8 cellular contexts compared by ENCODE assay signal in the genomic region with DNA sequence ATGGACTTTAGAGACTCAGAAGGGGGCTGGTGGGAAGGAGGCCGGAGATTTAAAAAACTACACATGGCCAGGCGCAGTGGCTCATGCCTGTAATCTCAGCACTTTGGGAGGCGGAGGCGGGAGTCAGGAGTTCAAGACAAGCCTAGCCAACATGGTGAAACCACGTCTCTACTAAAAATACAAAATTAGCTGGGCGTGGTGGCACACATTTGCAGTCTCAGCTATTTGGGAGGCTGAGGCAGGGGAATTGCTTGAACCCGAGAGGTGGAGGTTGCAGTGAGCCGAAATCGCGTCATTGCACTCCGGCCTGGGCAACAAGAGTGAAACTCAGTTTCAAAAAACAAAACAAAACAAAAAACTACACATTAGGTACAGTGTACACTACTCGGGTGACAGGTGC.
A peak's percentile ranks its signal among the peaks of the same experiment; 100 is the strongest.
DNase-seq lines count a peak whose midpoint lies in the region; ATAC-seq and TF ChIP-seq lines count a peak whose summit lies in the region.
"Not testable (repeated sequence)": the region's sequence is repeated elsewhere in the genome, so short reads cannot be mapped to it uniquely, and the experiment has no call there.

No MANE protein-coding gene starts in this region.

- not testable (repeated sequence) for H3F3A ChIP-seq in SU-DHL-6 (ENCODE audit: insufficient read depth)

- POLR2A ChIA-PET in A673 (lab: Charles Lee; ENCODE audit: low non-redundant PET), result not testable (repeated sequence)

- CTCF ChIA-PET in A673 (lab: Charles Lee), result not testable (repeated sequence)

- not testable (repeated sequence) for H3K27me3 Mint-ChIP-seq in HFFc6 (ENCODE audit: insufficient read depth); activated T-helper 17 cell treated with anti-CD3 and anti-CD28 coated beads, Interleukin-2, amount 50 U/mL, for 72 hours; dendritic cell treated with granulocyte-macrophage colony-stimulating factor and Interleukin-4, amounts not matched to agents 40 ng/mL and 50 ng/mL, for 4 days; natural killer cell (ENCODE audit: low read depth in 2 of 2)

- not testable (repeated sequence) for H3K9me3 ChIP-seq in A673 (ENCODE audit: low read depth, low read length, poor library complexity, severe bottlenecking); SU-DHL-6 (ENCODE audit: insufficient read depth, low read length); iPS-18a (ENCODE audit: control insufficient read depth, low read depth, low read length); skeletal muscle tissue (ENCODE audit: control insufficient read depth in 3 of 3, low read length in 3 of 3)

- ATAC-seq in activated T-helper 17 cell treated with anti-CD3 and anti-CD28 coated beads, Interleukin-2, amount 50 U/mL, for 72 hours (replicated peaks); natural killer cell: not testable (repeated sequence)

- H3K4me3 Mint-ChIP-seq in HFFc6, result peak overlapping the region; percentile 97
- peak overlapping the region; percentile 97 for H3K4me3 Mint-ChIP-seq in activated T-helper 17 cell treated with anti-CD3 and anti-CD28 coated beads, Interleukin-2, amount 50 U/mL, for 72 hours
- H3K4me3 Mint-ChIP-seq in dendritic cell treated with granulocyte-macrophage colony-stimulating factor and Interleukin-4, amounts not matched to agents 40 ng/mL and 50 ng/mL, for 4 days, result not testable (repeated sequence)
- H3K4me3 Mint-ChIP-seq in natural killer cell, result peak overlapping the region; percentile 95

- not testable (repeated sequence) for H3K27ac ChIP-seq in A673 (ENCODE audit: low read depth, low read length, poor library complexity, severe bottlenecking); SU-DHL-6 (ENCODE audit: low read depth, low read length); iPS-18a (ENCODE audit: low read length); skeletal muscle tissue (ENCODE audit: low read depth, low read length)

- H3K9me3 Mint-ChIP-seq in HFFc6; activated T-helper 17 cell treated with anti-CD3 and anti-CD28 coated beads, Interleukin-2, amount 50 U/mL, for 72 hours; dendritic cell treated with granulocyte-macrophage colony-stimulating factor and Interleukin-4, amounts not matched to agents 40 ng/mL and 50 ng/mL, for 4 days; natural killer cell: not testable (repeated sequence)

- not testable (repeated sequence) for H3K36me3 ChIP-seq in A673 (ENCODE audit: insufficient read depth, low read length, poor library complexity, severe bottlenecking); SU-DHL-6 (ENCODE audit: low read length); iPS-18a (ENCODE audit: control insufficient read depth, low read depth, low read length); skeletal muscle tissue (ENCODE audit: control insufficient read depth in 3 of 3, insufficient read depth in 3 of 3, low read length in 3 of 3)

- H3K4me2 ChIP-seq in SU-DHL-6 (ENCODE audit: low read depth, low read length, poor library complexity, severe bottlenecking), result peak overlapping the region; percentile 86

- peaks cover 27% of the 10 kb centered on the region for H3K4me1 Mint-ChIP-seq in HFFc6 (ENCODE audit: low read depth)
- H3K4me1 Mint-ChIP-seq in activated T-helper 17 cell treated with anti-CD3 and anti-CD28 coated beads, Interleukin-2, amount 50 U/mL, for 72 hours, result peaks cover 23% of the 10 kb centered on the region
- peaks cover 20% of the 10 kb centered on the region for H3K4me1 Mint-ChIP-seq in dendritic cell treated with granulocyte-macrophage colony-stimulating factor and Interleukin-4, amounts not matched to agents 40 ng/mL and 50 ng/mL, for 4 days (ENCODE audit: low read depth)
- H3K4me1 Mint-ChIP-seq in natural killer cell, result peaks cover 31 to 39% of the 10 kb centered on the region in 2 donors

- not testable (repeated sequence) for H3K9me2 ChIP-seq in SU-DHL-6 (replicated peaks; ENCODE audit: insufficient read depth, low read length)

- H3K4me1 ChIP-seq in A673 (ENCODE audit: insufficient read depth, low read length, poor library complexity, severe bottlenecking); iPS-18a (ENCODE audit: control insufficient read depth, low read depth, low read length): not testable (repeated sequence)
- H3K4me1 ChIP-seq in skeletal muscle tissue (ENCODE audit: control insufficient read depth in 3 of 3, insufficient read depth in 3 of 3, low read length in 3 of 3), result peaks cover 11 to 17% (median 12%) of the 10 kb centered on the region in 3 donors

- H4K20me1 ChIP-seq in SU-DHL-6 (ENCODE audit: low read depth, low read length), result not testable (repeated sequence)

- peak overlapping the region; percentile 98 for H2AFZ ChIP-seq in SU-DHL-6 (ENCODE audit: low read depth, low read length, severe bottlenecking)

- DNase-seq in A673 (ENCODE audit: low spot score); HFFc6; natural killer cell: not testable (repeated sequence)

- H3K4me3 ChIP-seq in A673 (ENCODE audit: low read depth, low read length, poor library complexity, severe bottlenecking) (peak overlapping the region; percentile 68), iPS-18a (ENCODE audit: low read length) (peak overlapping the region; percentile 94), skeletal muscle tissue (ENCODE audit: low read length in 3 of 3) (peak overlapping the region; percentile 87 to 98 (median 92))
- not testable (repeated sequence) for H3K4me3 ChIP-seq in SU-DHL-6 (ENCODE audit: insufficient read depth, low read length, poor library complexity, severe bottlenecking)

- BruUV-seq in A673 (replicated peaks; lab: Mats Ljungman, UMichigan), result not testable (repeated sequence)

- intact Hi-C loops in A673 (cut with micrococcal nuclease; ENCODE audit: unreplicated experiment), result not testable (repeated sequence)
- intact Hi-C loops in dendritic cell treated with granulocyte-macrophage colony-stimulating factor and Interleukin-4, amounts not matched to agents 40 ng/mL and 50 ng/mL, for 4 days (cut with micrococcal nuclease), result loop anchor here (1.0 to 2.0 kb wide), 3 partner anchors 85 to 1095 kb away; a partner anchor contains a TSS
- intact Hi-C loops in natural killer cell (cut with micrococcal nuclease), result loop anchor here (2.0 to 10.0 kb wide), 2 partner anchors 229 to 1021 kb away; a partner anchor contains a TSS

- H3K27ac Mint-ChIP-seq in HFFc6, result not testable (repeated sequence)
- H3K27ac Mint-ChIP-seq in activated T-helper 17 cell treated with anti-CD3 and anti-CD28 coated beads, Interleukin-2, amount 50 U/mL, for 72 hours, result peak overlapping the region; percentile 92
- peak overlapping the region; percentile 85 for H3K27ac Mint-ChIP-seq in dendritic cell treated with granulocyte-macrophage colony-stimulating factor and Interleukin-4, amounts not matched to agents 40 ng/mL and 50 ng/mL, for 4 days
- peak overlapping the region; percentile 91 to 100 for H3K27ac Mint-ChIP-seq in natural killer cell

- H3K36me3 Mint-ChIP-seq in HFFc6 (ENCODE audit: low read depth), result peaks cover 11% of the 10 kb centered on the region
- H3K36me3 Mint-ChIP-seq in activated T-helper 17 cell treated with anti-CD3 and anti-CD28 coated beads, Interleukin-2, amount 50 U/mL, for 72 hours (ENCODE audit: low read depth), result peaks cover 37% of the 10 kb centered on the region
- peaks cover 24% of the 10 kb centered on the region for H3K36me3 Mint-ChIP-seq in dendritic cell treated with granulocyte-macrophage colony-stimulating factor and Interleukin-4, amounts not matched to agents 40 ng/mL and 50 ng/mL, for 4 days (ENCODE audit: low read depth)
- not testable (repeated sequence) for H3K36me3 Mint-ChIP-seq in natural killer cell

- H3K27me3 ChIP-seq in A673 (replicated peaks; ENCODE audit: insufficient read depth, low read depth, low read length, poor library complexity); SU-DHL-6 (ENCODE audit: low read length); iPS-18a (ENCODE audit: control insufficient read depth, insufficient read depth, low read length); skeletal muscle tissue (ENCODE audit: control insufficient read depth in 3 of 3, insufficient read depth in 3 of 3, low read length in 3 of 3): not testable (repeated sequence)

- H3K79me2 ChIP-seq in SU-DHL-6 (ENCODE audit: insufficient read depth, low read length), result peaks cover 20% of the 10 kb centered on the region

- not testable (repeated sequence) for TF ChIP-seq CTCF in A673 (conservative IDR thresholded peaks at IDR 0.05; ENCODE audit: low read depth, low read length); HFFc6 (IDR thresholded peaks at IDR 0.05); SU-DHL-6 (IDR thresholded peaks at IDR 0.05; ENCODE audit: insufficient read depth, low read length, poor library complexity, severe bottlenecking); natural killer cell (IDR thresholded peaks at IDR 0.05)

- H3K9ac ChIP-seq in SU-DHL-6 (ENCODE audit: low read length); iPS-18a (ENCODE audit: low read length): not testable (repeated sequence)
- H3K9ac ChIP-seq in skeletal muscle tissue (ENCODE audit: low read depth in 1 of 3, low read length in 3 of 3), result peak overlapping the region; percentile 46 to 81 (median 79)
